9 cellular contexts compared by ENCODE assay signal in the genomic region with DNA sequence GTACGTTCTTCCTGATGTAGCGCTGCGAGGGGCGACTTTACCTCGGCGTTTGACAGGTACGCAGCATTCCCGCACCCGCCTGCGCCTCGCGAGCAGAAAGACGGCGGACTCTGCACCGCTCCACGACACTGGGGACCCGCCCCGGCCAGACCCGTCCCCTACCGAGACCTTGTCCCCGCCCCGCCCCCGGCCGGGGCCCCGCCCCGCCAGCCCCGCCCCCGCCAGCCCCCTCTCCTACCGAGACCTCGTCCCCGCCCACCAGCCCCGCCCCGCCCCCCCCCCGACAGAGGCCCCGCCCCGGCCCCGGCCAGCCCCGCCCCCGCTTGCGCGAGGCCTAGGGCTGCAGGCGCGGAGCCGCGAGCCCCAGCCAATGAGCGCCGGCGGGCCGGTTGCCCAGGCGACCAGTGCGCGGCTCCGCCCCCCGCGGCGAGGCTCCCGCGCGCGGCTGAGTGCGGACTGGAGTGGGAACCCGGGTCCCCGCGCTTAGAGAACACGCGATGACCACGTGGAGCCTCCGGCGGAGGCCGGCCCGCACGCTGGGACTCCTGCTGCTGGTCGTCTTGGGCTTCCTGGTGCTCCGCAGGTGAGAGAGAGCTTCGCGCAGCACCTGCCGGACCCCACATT. TPM values are rescaled to one million over a fixed set of nuclear protein-coding genes. Genes with fewer than 3 reads are reported as not detected.
DNase-seq lines count a peak whose midpoint lies in the region; ATAC-seq and FAIRE-seq lines count a peak whose summit lies in the region.
"Had no signal": no experiment of that assay in that cellular context is flagged by ENCODE, and none has a peak within 500 bp of the region (broad histone marks: within the 10 kb centered on the region; RNA-seq: fewer than 3 reads in every experiment).

A gene with protein sequence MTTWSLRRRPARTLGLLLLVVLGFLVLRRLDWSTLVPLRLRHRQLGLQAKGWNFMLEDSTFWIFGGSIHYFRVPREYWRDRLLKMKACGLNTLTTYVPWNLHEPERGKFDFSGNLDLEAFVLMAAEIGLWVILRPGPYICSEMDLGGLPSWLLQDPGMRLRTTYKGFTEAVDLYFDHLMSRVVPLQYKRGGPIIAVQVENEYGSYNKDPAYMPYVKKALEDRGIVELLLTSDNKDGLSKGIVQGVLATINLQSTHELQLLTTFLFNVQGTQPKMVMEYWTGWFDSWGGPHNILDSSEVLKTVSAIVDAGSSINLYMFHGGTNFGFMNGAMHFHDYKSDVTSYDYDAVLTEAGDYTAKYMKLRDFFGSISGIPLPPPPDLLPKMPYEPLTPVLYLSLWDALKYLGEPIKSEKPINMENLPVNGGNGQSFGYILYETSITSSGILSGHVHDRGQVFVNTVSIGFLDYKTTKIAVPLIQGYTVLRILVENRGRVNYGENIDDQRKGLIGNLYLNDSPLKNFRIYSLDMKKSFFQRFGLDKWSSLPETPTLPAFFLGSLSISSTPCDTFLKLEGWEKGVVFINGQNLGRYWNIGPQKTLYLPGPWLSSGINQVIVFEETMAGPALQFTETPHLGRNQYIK (plus strand): TSS at position 424 of the 624 bp plus-strand sequence. CDS start 74 bp downstream, at position 498.

- peak within 1 kb of the TSS; percentile 39 to 67 (median 63) for H3K4me3 ChIP-seq in subcutaneous abdominal adipose tissue (ENCODE audit: low read depth in 1 of 5, low read length in 5 of 5)

- H3K4me1 ChIP-seq in subcutaneous abdominal adipose tissue (ENCODE audit: control insufficient read depth in 5 of 5, insufficient read depth in 5 of 5, low read length in 5 of 5), result peaks cover 0 to 20% (median 17%) of the 10 kb centered on the region in 5 donors

- H3K9me3 ChIP-seq in subcutaneous abdominal adipose tissue (ENCODE audit: control insufficient read depth in 5 of 5, low read length in 5 of 5), result no peaks in the 10 kb centered on the region

- no peak for FAIRE-seq in frontal cortex (lab: Jason Lieb, UNC)
- FAIRE-seq: G401.6 had no signal

- no peaks in the 10 kb centered on the region for H3K36me3 ChIP-seq in subcutaneous abdominal adipose tissue (ENCODE audit: control insufficient read depth in 5 of 5, insufficient read depth in 5 of 5, low read length in 5 of 5)

- ATAC-seq in GM18909 (IDR thresholded peaks at IDR 0.05; ENCODE audit: poor library complexity, unreplicated experiment) (peak; percentile 72), HG03442 (IDR thresholded peaks at IDR 0.05; ENCODE audit: unreplicated experiment) (peak; percentile 85)

- DNase-seq in 8988T (peak; percentile 96), OCI-M1 (lab: John Stamatoyannopoulos, UW) (peak; percentile 65), frontal cortex (ENCODE audit: low spot score in 2 of 2) (peak; percentile 94 to 95), occipital lobe (lab: John Stamatoyannopoulos, UW) (peak; percentile 70)
- DNase-seq in activated effector memory CD4-positive, alpha-beta T cell treated with anti-CD3 and anti-CD28 coated beads, Interleukin-2, amount 50 U/mL, for 16 hours, result peak; percentile 93

- peaks cover 0 to 32% (median 8%) of the 10 kb centered on the region in 5 donors for H3K27me3 ChIP-seq in subcutaneous abdominal adipose tissue (ENCODE audit: control insufficient read depth in 5 of 5, insufficient read depth in 4 of 5, low read length in 5 of 5)

- H3K9ac ChIP-seq in subcutaneous abdominal adipose tissue (ENCODE audit: low read length in 5 of 5), result peak within 1 kb of the TSS in 1 of 5 donors; percentile 20

- no peak within 1 kb of the TSS for H3K27ac ChIP-seq in subcutaneous abdominal adipose tissue (ENCODE audit: low read depth, low read length)

RNA-seq across cellular contexts. Expression of the gene that starts here (rescaled TPM):
- total RNA-seq in frontal cortex, result 1.2 TPM
- total RNA-seq in occipital lobe, result 1.1 TPM
